Comparison of ENCODE assay signal across 20 cellular contexts in genomic region chr5:88509403-88509802, GRCh38.
DNase-seq lines count a peak whose midpoint lies in the region; ATAC-seq and TF ChIP-seq lines count a peak whose summit lies in the region.
"Had no signal": no experiment of that assay in that cellular context is flagged by ENCODE, and none has a peak within 500 bp of the region (broad histone marks: within the 10 kb centered on the region; RNA-seq: fewer than 3 reads in every experiment).

No MANE protein-coding gene starts in this region.

- no peak overlapping the region for H3K4me3 ChIP-seq in psoas muscle
- H3K4me3 ChIP-seq: GM12878 had no signal

- no peak overlapping the region for H3K27ac ChIP-seq in psoas muscle
- H3K27ac ChIP-seq: 22Rv1 had no signal

- H3K4me1 ChIP-seq in psoas muscle: no peaks in the 10 kb centered on the region

- DNase-seq in DMS 273 (lab: John Stamatoyannopoulos, UW; ENCODE audit: unreplicated experiment) (peak; percentile 10), DMS 273 treated with DMSO at 0.1 percent for 48 hours (lab: John Stamatoyannopoulos, UW) (no peak), M059J (ENCODE audit: low read depth) (peak; percentile 10), RPMI8226 (peak; percentile 23), islet precursor cell (peak; percentile 50), psoas muscle (no peak)
- no peak for DNase-seq in activated effector memory CD4-positive, alpha-beta T cell treated with anti-CD3 and anti-CD28 coated beads, Interleukin-2, amount 50 U/mL, for 16 hours
- DNase-seq: CD4-positive, alpha-beta T cell; DND-41; GDM1; GOT3; HFFc6; KG1; NCI-H1092; NCI-H1694; NK-92 treated with Interleukin-12 subunit alpha and Interleukin-12 subunit beta, amount 100 ng/mL, for 24 hours; SIG-M5 had no signal

- intact Hi-C loops in psoas muscle (cut with DNase I): no loop called here

- no peak for TF ChIP-seq CTCF in psoas muscle (IDR thresholded peaks at IDR 0.05)

- ATAC-seq in psoas muscle (no peak), GM19035 (IDR thresholded peaks at IDR 0.05; ENCODE audit: unreplicated experiment) (no peak)
- ATAC-seq: GM12878 had no signal

- no peaks in the 10 kb centered on the region for H3K27me3 ChIP-seq in psoas muscle (ENCODE audit: insufficient read depth in 3 of 3, low read length in 2 of 3)

- no peaks in the 10 kb centered on the region for H3K36me3 ChIP-seq in psoas muscle (ENCODE audit: insufficient read depth in 1 of 2, low read depth in 1 of 2)

- H3K9me3 ChIP-seq in psoas muscle: no peaks in the 10 kb centered on the region

- WGBS in psoas muscle, 3 donors: 59 to 69% (median 65%) methylated on average over 3 of the region's 3 CpGs

Comparison
In these comparisons a context has a peak if more than half of its experiments do, and no peak if none do; other contexts are left out.
1. DNase-seq: peak in DMS 273 (single experiment), M059J (single experiment), RPMI8226 (single experiment) and islet precursor cell (single experiment); none in DMS 273 treated with DMSO at 0.1 percent for 48 hours (single experiment), psoas muscle (0 of 2) and activated effector memory CD4-positive, alpha-beta T cell treated with anti-CD3 and anti-CD28 coated beads, Interleukin-2, amount 50 U/mL, for 16 hours (single experiment).